In the genomic region with DNA sequence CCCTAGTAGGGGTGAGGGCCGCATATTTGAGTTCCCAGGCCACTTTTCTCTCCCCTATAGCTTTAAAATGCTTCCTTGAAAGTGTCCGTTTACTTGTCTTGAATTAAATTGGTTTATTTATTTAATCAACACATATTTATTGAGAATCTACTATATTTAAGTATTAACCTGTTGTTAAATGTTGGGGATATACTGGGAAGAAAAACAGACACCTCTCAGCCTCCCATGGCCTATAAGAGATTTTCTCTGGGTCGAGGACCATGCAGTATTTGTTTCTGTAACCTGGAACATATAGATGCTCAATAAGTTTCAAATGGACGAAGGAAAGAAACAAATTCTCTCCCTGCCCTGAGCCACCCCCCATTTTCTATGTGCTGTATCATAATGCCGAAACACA, we compare ENCODE assay signal across 8 cellular contexts.
DNase-seq lines count a peak whose midpoint lies in the region; ATAC-seq, FAIRE-seq and TF ChIP-seq lines count a peak whose summit lies in the region.

No MANE protein-coding gene starts in this region.

- H3K9ac ChIP-seq in BLaER1 treated with 17β-estradiol and CSF1 and Interleukin-3, amounts not matched to agents 10 nM and 100 nM = peak overlapping the region in 10 of 11 experiments; percentile 75 to 91 (median 84); a peak in 17 of 22 replicates
- peak overlapping the region; percentile 77 for H3K9ac ChIP-seq in endocrine pancreas (ENCODE audit: control insufficient read depth, insufficient read depth, low read length)

- peak overlapping the region; percentile 76 to 95 (median 87) for H3K4me2 ChIP-seq in BLaER1 treated with 17β-estradiol and CSF1 and Interleukin-3, amounts not matched to agents 10 nM and 100 nM

- ATAC-seq in GM21526 (IDR thresholded peaks at IDR 0.05; ENCODE audit: low FRiP score, unreplicated experiment) = no peak

- H3K4me3 ChIP-seq in BLaER1 treated with 17β-estradiol and CSF1 and Interleukin-3, amounts not matched to agents 10 nM and 100 nM = peak overlapping the region in 9 of 10 experiments; percentile 63 to 75 (median 69); a peak in 13 of 20 replicates
- peak overlapping the region; percentile 57 for H3K4me3 ChIP-seq in MG63
- peak overlapping the region; percentile 19 for H3K4me3 ChIP-seq in endocrine pancreas (ENCODE audit: control insufficient read depth, insufficient read depth, low read length)
- peak overlapping the region; percentile 71 to 76 for H3K4me3 ChIP-seq in neutrophil (ENCODE audit: low read depth in 1 of 2, low read length in 1 of 2)

- H3K27me3 ChIP-seq in BLaER1 treated with 17β-estradiol and CSF1 and Interleukin-3, amounts not matched to agents 10 nM and 100 nM = no peaks in the 10 kb centered on the region
- no peaks in the 10 kb centered on the region for H3K27me3 ChIP-seq in MG63
- no peaks in the 10 kb centered on the region for H3K27me3 ChIP-seq in endocrine pancreas (ENCODE audit: control insufficient read depth, insufficient read depth, low read length)
- H3K27me3 ChIP-seq in neutrophil = no peaks in the 10 kb centered on the region

- H4K20me1 ChIP-seq in BLaER1 treated with 17β-estradiol and CSF1 and Interleukin-3, amounts not matched to agents 10 nM and 100 nM = no peaks in the 10 kb centered on the region

- peaks cover 14 to 55% (median 41%) of the 10 kb centered on the region in 10 experiments; a peak in 19 of 20 replicates for H3K4me1 ChIP-seq in BLaER1 treated with 17β-estradiol and CSF1 and Interleukin-3, amounts not matched to agents 10 nM and 100 nM
- H3K4me1 ChIP-seq in endocrine pancreas (ENCODE audit: control insufficient read depth, insufficient read depth, low read length) = no peaks in the 10 kb centered on the region
- H3K4me1 ChIP-seq in neutrophil (ENCODE audit: control insufficient read depth in 1 of 2, insufficient read depth in 1 of 2, low read depth in 1 of 2, low read length in 1 of 2) = peaks cover 14 to 16% of the 10 kb centered on the region in 2 experiments

- DNase-seq in MG63 (no peak), urothelium cell line (ENCODE audit: low spot score) (no peak), cerebellar cortex (ENCODE audit: low spot score) (no peak)
- no peak for DNase-seq in stimulated activated CD4-positive, alpha-beta T cell treated with anti-CD3 and anti-CD28 coated beads, Interleukin-4, amount 100 ng/mL, for 24 hours

- H3K36me3 ChIP-seq in BLaER1 treated with 17β-estradiol and CSF1 and Interleukin-3, amounts not matched to agents 10 nM and 100 nM = no peaks in the 10 kb centered on the region
- no peaks in the 10 kb centered on the region for H3K36me3 ChIP-seq in MG63
- no peaks in the 10 kb centered on the region for H3K36me3 ChIP-seq in endocrine pancreas (ENCODE audit: control insufficient read depth, insufficient read depth, low read length)
- no peaks in the 10 kb centered on the region for H3K36me3 ChIP-seq in neutrophil

- no peak for FAIRE-seq in urothelium cell line (lab: Jason Lieb, UNC)

- H3K9me3 ChIP-seq in BLaER1 treated with 17β-estradiol and CSF1 and Interleukin-3, amounts not matched to agents 10 nM and 100 nM (replicated peaks in 1 of 11) = no peaks in the 10 kb centered on the region
- no peaks in the 10 kb centered on the region for H3K9me3 ChIP-seq in MG63
- H3K9me3 ChIP-seq in endocrine pancreas (ENCODE audit: control insufficient read depth, low read length) = no peaks in the 10 kb centered on the region
- no peaks in the 10 kb centered on the region for H3K9me3 ChIP-seq in neutrophil

- TF ChIP-seq CTCF in neutrophil (IDR thresholded peaks at IDR 0.05) = no peak

- peak overlapping the region; percentile 39 to 90 (median 83); a peak in 19 of 22 replicates for H3K27ac ChIP-seq in BLaER1 treated with 17β-estradiol and CSF1 and Interleukin-3, amounts not matched to agents 10 nM and 100 nM
- no peak overlapping the region for H3K27ac ChIP-seq in neutrophil

Comparison
In these comparisons a context has a peak if more than half of its experiments do, and no peak if none do; other contexts are left out.
1. H3K4me3 ChIP-seq: peak in every context shown above with its lines; median percentile 74 in neutrophil; 69 in BLaER1 treated with 17β-estradiol and CSF1 and Interleukin-3, amounts not matched to agents 10 nM and 100 nM; 57 in MG63; 19 in endocrine pancreas.